ENCODE assay signal across 10 cellular contexts in genomic region chr12:11780521-11781101, GRCh38.
DNase-seq lines count a peak whose midpoint lies in the region; ATAC-seq and TF ChIP-seq lines count a peak whose summit lies in the region.
"Had no signal": no experiment of that assay in that cellular context is flagged by ENCODE, and none has a peak within 500 bp of the region (broad histone marks: within the 10 kb centered on the region; RNA-seq: fewer than 3 reads in every experiment).

No MANE protein-coding gene starts in this region.

- H3K27me3 ChIP-seq in right cardiac atrium (ENCODE audit: control insufficient read depth, insufficient read depth) (no peaks in the 10 kb centered on the region), left ventricle myocardium inferior (ENCODE audit: low read depth) (no peaks in the 10 kb centered on the region), KMS-11 (ENCODE audit: insufficient read depth, low read depth) (no peaks in the 10 kb centered on the region), right lobe of liver (no peaks in the 10 kb centered on the region)

- peaks cover 11% of the 10 kb centered on the region for H3K4me1 ChIP-seq in right cardiac atrium (ENCODE audit: control insufficient read depth, insufficient read depth, low read length)
- H3K4me1 ChIP-seq in left ventricle myocardium inferior: peaks cover 56% of the 10 kb centered on the region
- H3K4me1 ChIP-seq in KMS-11 (ENCODE audit: low read depth, poor library complexity, severe bottlenecking): peaks cover 47% of the 10 kb centered on the region
- H3K4me1 ChIP-seq in right lobe of liver: peaks cover 0 to 12% (median 0%) of the 10 kb centered on the region in 4 donors

- H3K79me2 ChIP-seq in KMS-11 (ENCODE audit: insufficient read depth, low read depth): 0 out of 2 replicates have a peak, but pooled peaks cover 7% of the 10 kb centered on the region

- H3K9me3 ChIP-seq in right cardiac atrium (ENCODE audit: control insufficient read depth, low read length) (no peaks in the 10 kb centered on the region), left ventricle myocardium inferior (replicated peaks) (no peaks in the 10 kb centered on the region), right lobe of liver (no peaks in the 10 kb centered on the region)

- no peak for TF ChIP-seq POLR2A in right lobe of liver (IDR thresholded peaks at IDR 0.05)

- H2AFZ ChIP-seq in KMS-11 (ENCODE audit: low read depth): no peak overlapping the region

- no peaks in the 10 kb centered on the region for H4K20me1 ChIP-seq in KMS-11 (ENCODE audit: insufficient read depth)

- H3K4me2 ChIP-seq in KMS-11: peak overlapping the region; percentile 66

- no peaks in the 10 kb centered on the region for H3K36me3 ChIP-seq in left ventricle myocardium inferior
- no peaks in the 10 kb centered on the region for H3K36me3 ChIP-seq in KMS-11 (ENCODE audit: insufficient read depth)
- no peaks in the 10 kb centered on the region for H3K36me3 ChIP-seq in right lobe of liver

- no peak overlapping the region for H3K9ac ChIP-seq in KMS-11

- H3K27ac ChIP-seq in right cardiac atrium (ENCODE audit: low read length): no peak overlapping the region
- H3K27ac ChIP-seq in left ventricle myocardium inferior (replicated peaks): no peak overlapping the region
- peak overlapping the region; percentile 10; the same call in 1 of the 2 replicates for H3K27ac ChIP-seq in KMS-11
- H3K27ac ChIP-seq in right lobe of liver: no peak overlapping the region

- no peak for DNase-seq in right cardiac atrium
- DNase-seq in left ventricle myocardium inferior: no peak
- no peak for DNase-seq in right lobe of liver
- DNase-seq in NCI-H187 (lab: John Stamatoyannopoulos, UW): no peak
- DNase-seq in GM03348 (ENCODE audit: low spot score): no peak
- DNase-seq in KG1 (lab: John Stamatoyannopoulos, UW): no peak
- DNase-seq: C1 segment of cervical spinal cord, SHP77 treated with DMSO at 0.1 percent for 48 hours had no signal

- 73% methylated on average over 6 of the region's 6 CpGs for WGBS in right cardiac atrium
- 93% methylated on average over 3 of the region's 6 CpGs for WGBS in right lobe of liver (ENCODE audit: insufficient coverage, low coverage, low lambda C conversion rate, missing lambda C conversion rate)

- H3K4me3 ChIP-seq in right cardiac atrium (ENCODE audit: low read length) (no peak overlapping the region), left ventricle myocardium inferior (no peak overlapping the region), KMS-11 (IDR thresholded peaks at IDR 0.05; ENCODE audit: insufficient read depth, low read depth, low read length) (no peak overlapping the region), right lobe of liver (no peak overlapping the region)

- intact Hi-C loops in right cardiac atrium (cut with DNase I): no loop called here
- intact Hi-C loops in left ventricle myocardium inferior (cut with micrococcal nuclease): no loop called here
- intact Hi-C loops in right lobe of liver (cut with DNase I): no loop called here

- ATAC-seq in right cardiac atrium (peak; percentile 60 to 73), HG02642 (IDR thresholded peaks at IDR 0.05; ENCODE audit: poor library complexity, unreplicated experiment) (peak; percentile 81), right lobe of liver (no peak)

- TF ChIP-seq CTCF in left ventricle myocardium inferior (IDR thresholded peaks at IDR 0.05; ENCODE audit: borderline replicate concordance): no peak
- no peak for TF ChIP-seq CTCF in KMS-11 (conservative IDR thresholded peaks at IDR 0.05; ENCODE audit: low read depth, low read length)
- TF ChIP-seq CTCF in right lobe of liver (IDR thresholded peaks at IDR 0.05): no peak

Comparison
In these comparisons a context has a peak if more than half of its experiments do, and no peak if none do; other contexts are left out.
1. ATAC-seq: peak in right cardiac atrium (2 of 2) and HG02642 (single experiment); none in right lobe of liver (0 of 4).